Comparison of ENCODE assay signal across 24 cellular contexts in genomic region chr5:3659907-3660306, GRCh38.
DNase-seq lines count a peak whose midpoint lies in the region; ATAC-seq, FAIRE-seq and TF ChIP-seq lines count a peak whose summit lies in the region.
"Had no signal": no experiment of that assay in that cellular context is flagged by ENCODE, and none has a peak within 500 bp of the region (broad histone marks: within the 10 kb centered on the region; RNA-seq: fewer than 3 reads in every experiment).

No MANE protein-coding gene starts in this region.

- peaks cover 4 to 7% of the 10 kb centered on the region in 2 donors for H3K9me3 Mint-ChIP-seq in stimulated activated naive CD8-positive, alpha-beta T cell treated with anti-CD3 and anti-CD28 coated beads, Interleukin-15, amount 100 ng/mL, for 72 hours
- H3K9me3 Mint-ChIP-seq: nephron had no signal

- H3K4me3 ChIP-seq in SJCRH30: no peak overlapping the region
- H3K4me3 ChIP-seq in pancreas: no peak overlapping the region
- no peak overlapping the region for H3K4me3 ChIP-seq in transverse colon
- H3K4me3 ChIP-seq: body of pancreas, coronary artery, Peyer's patch had no signal

- ATAC-seq in stimulated activated naive CD8-positive, alpha-beta T cell treated with anti-CD3 and anti-CD28 coated beads, Interleukin-15, amount 100 ng/mL, for 72 hours: peak; percentile 48
- ATAC-seq in stimulated activated naive CD8-positive, alpha-beta T cell treated with anti-CD3 and anti-CD28 coated beads, Interleukin-15, Interleukin-2, amounts not matched to agents 100 U/mL and 50 U/mL, for 24 hours: no peak
- no peak for ATAC-seq in pancreas
- ATAC-seq in HG03432 (IDR thresholded peaks at IDR 0.05; ENCODE audit: unreplicated experiment): no peak
- ATAC-seq in left colon: no peak
- ATAC-seq: activated CD4-positive, CD25-positive, alpha-beta regulatory T cell treated with anti-CD3 and anti-CD28 coated beads, Interleukin-2, amount 50 U/mL, for 24 hours; activated CD8-positive, alpha-beta T cell treated with anti-CD3 and anti-CD28 coated beads, Interleukin-2, amount 10 ng/mL, durations not matched to agents 7 days and 5 days; activated naive CD4-positive, alpha-beta T cell treated with anti-CD3 and anti-CD28 coated beads, Interleukin-2, amount 50 U/mL, for 72 hours; body of pancreas; SK-N-SH treated with all-trans-retinoic acid at 6 μM for 48 hours had no signal

- intact Hi-C loops in pancreas (cut with DNase I): no loop called here
- intact Hi-C loops in left colon (cut with DNase I, micrococcal nuclease): no loop called here
- intact Hi-C loops in transverse colon (cut with DNase I; ENCODE audit: low total_unique reads): no loop called here

- no peaks in the 10 kb centered on the region for H3K36me3 ChIP-seq in SJCRH30
- H3K36me3 ChIP-seq in pancreas: no peaks in the 10 kb centered on the region
- H3K36me3 ChIP-seq in transverse colon: no peaks in the 10 kb centered on the region
- H3K36me3 ChIP-seq: Peyer's patch had no signal

- H3K4me1 Mint-ChIP-seq in stimulated activated naive CD8-positive, alpha-beta T cell treated with anti-CD3 and anti-CD28 coated beads, Interleukin-15, amount 100 ng/mL, for 72 hours: no peaks in the 10 kb centered on the region
- H3K4me1 Mint-ChIP-seq: CD8-positive, alpha-beta memory T cell; mesothelial cell of epicardium; nephron had no signal

- no peak for DNase-seq in stimulated activated naive CD8-positive, alpha-beta T cell treated with anti-CD3 and anti-CD28 coated beads, Interleukin-15, amount 100 ng/mL, for 72 hours
- DNase-seq in stimulated activated naive CD8-positive, alpha-beta T cell treated with anti-CD3 and anti-CD28 coated beads, Interleukin-15, Interleukin-2, amounts not matched to agents 100 U/mL and 50 U/mL, for 24 hours: no peak
- DNase-seq in SJCRH30: peak; percentile 8 to 28
- peak; percentile 6 for DNase-seq in fibroblast of gingiva (ENCODE audit: low read depth)
- no peak for DNase-seq in pancreas
- DNase-seq in left colon: no peak
- DNase-seq in transverse colon: no peak
- DNase-seq: activated CD8-positive, alpha-beta T cell treated with anti-CD3 and anti-CD28 coated beads, Interleukin-2, amount 10 ng/mL, durations not matched to agents 7 days and 5 days; activated T-cell treated with anti-CD3 and anti-CD28 coated beads, Interleukin-2, amount 50 U/mL, for 48 hours; body of pancreas; CD8-positive, alpha-beta memory T cell; EL; NCI-H345; Peyer's patch; small intestine; stimulated activated CD4-positive, alpha-beta T cell treated with anti-CD3 and anti-CD28 coated beads, Interleukin-4, amount 100 ng/mL, for 1 hour; T1000 had no signal

- no peak for TF ChIP-seq POLR2A in transverse colon (IDR thresholded peaks at IDR 0.05)

- no peak overlapping the region for H3K27ac Mint-ChIP-seq in stimulated activated naive CD8-positive, alpha-beta T cell treated with anti-CD3 and anti-CD28 coated beads, Interleukin-15, amount 100 ng/mL, for 72 hours
- H3K27ac Mint-ChIP-seq: activated CD8-positive, alpha-beta T cell treated with anti-CD3 and anti-CD28 coated beads, Interleukin-2, amount 10 ng/mL, durations not matched to agents 7 days and 5 days; activated naive CD4-positive, alpha-beta T cell treated with anti-CD3 and anti-CD28 coated beads, Interleukin-2, amount 50 U/mL, for 72 hours; CD8-positive, alpha-beta memory T cell; mesothelial cell of epicardium; nephron had no signal

- WGBS in pancreas, 2 donors: 60 to 70% methylated on average over 8 of the region's 8 CpGs
- 62 to 75% methylated on average over 7 to 8 of the region's 8 CpGs for WGBS in transverse colon (ENCODE audit: low coverage in 1 of 2), 2 donors

- H3K4me3 Mint-ChIP-seq in stimulated activated naive CD8-positive, alpha-beta T cell treated with anti-CD3 and anti-CD28 coated beads, Interleukin-15, amount 100 ng/mL, for 72 hours: no peak overlapping the region
- H3K4me3 Mint-ChIP-seq: activated CD8-positive, alpha-beta T cell treated with anti-CD3 and anti-CD28 coated beads, Interleukin-2, amount 10 ng/mL, durations not matched to agents 7 days and 5 days; CD8-positive, alpha-beta memory T cell; mesothelial cell of epicardium; nephron had no signal

- H3K9me3 ChIP-seq in SJCRH30 (replicated peaks): no peaks in the 10 kb centered on the region
- no peaks in the 10 kb centered on the region for H3K9me3 ChIP-seq in pancreas
- no peaks in the 10 kb centered on the region for H3K9me3 ChIP-seq in transverse colon
- H3K9me3 ChIP-seq: body of pancreas, Peyer's patch had no signal

- no peaks in the 10 kb centered on the region for H3K27me3 ChIP-seq in SJCRH30
- no peaks in the 10 kb centered on the region for H3K27me3 ChIP-seq in pancreas
- H3K27me3 ChIP-seq in transverse colon: no peaks in the 10 kb centered on the region
- H3K27me3 ChIP-seq: body of pancreas, Peyer's patch had no signal

- TF ChIP-seq EP300 in transverse colon (IDR thresholded peaks at IDR 0.05; ENCODE audit: low read depth): no peak

- H3K27ac ChIP-seq in SJCRH30 (no peak overlapping the region), pancreas (no peak overlapping the region), transverse colon (no peak overlapping the region)
- H3K27ac ChIP-seq: body of pancreas, coronary artery, Peyer's patch had no signal

- TF ChIP-seq CTCF in pancreas (IDR thresholded peaks at IDR 0.05) (no peak), transverse colon (IDR thresholded peaks at IDR 0.05) (no peak)

- H3K4me1 ChIP-seq in SJCRH30 (peaks cover 4% of the 10 kb centered on the region; the same call in 1 of the 2 replicates), pancreas (no peaks in the 10 kb centered on the region), transverse colon (no peaks in the 10 kb centered on the region)
- H3K4me1 ChIP-seq: body of pancreas, Peyer's patch had no signal

- in situ Hi-C loops in transverse colon (cut with MboI; ENCODE audit: low pct_ligation_motif_present in 1 of 4, low pct_unique_long_range_greater_than_20kb in 1 of 4, low sequenced_read_pairs in 3 of 4): no loop called here

- no peaks in the 10 kb centered on the region for H3K27me3 Mint-ChIP-seq in stimulated activated naive CD8-positive, alpha-beta T cell treated with anti-CD3 and anti-CD28 coated beads, Interleukin-15, amount 100 ng/mL, for 72 hours
- H3K27me3 Mint-ChIP-seq: CD8-positive, alpha-beta memory T cell had no signal

- FAIRE-seq in pancreas (lab: Jason Lieb, UNC): no peak
- FAIRE-seq: small intestine had no signal

Comparison
In these comparisons a context has a peak if more than half of its experiments do, and no peak if none do; other contexts are left out.
1. DNase-seq: peak in SJCRH30 (2 of 2) and fibroblast of gingiva (single experiment); none in stimulated activated naive CD8-positive, alpha-beta T cell treated with anti-CD3 and anti-CD28 coated beads, Interleukin-15, amount 100 ng/mL, for 72 hours (0 of 2), stimulated activated naive CD8-positive, alpha-beta T cell treated with anti-CD3 and anti-CD28 coated beads, Interleukin-15, Interleukin-2, amounts not matched to agents 100 U/mL and 50 U/mL, for 24 hours (single experiment), pancreas (0 of 6), left colon (0 of 2) and transverse colon (single experiment).